In genomic region chr7:148962515-148962822, GRCh38 we compare ENCODE assay signal across 8 cellular contexts.
DNase-seq lines count a peak whose midpoint lies in the region; ATAC-seq, FAIRE-seq and TF ChIP-seq lines count a peak whose summit lies in the region.

No MANE protein-coding gene starts in this region.

- H2AFZ ChIP-seq in neuron (ENCODE audit: low read depth, low read length): peak overlapping the region; percentile 88

- no peaks in the 10 kb centered on the region for H3K9me3 ChIP-seq in neuron (ENCODE audit: low read length)

- H3K4me3 Mint-ChIP-seq in central memory CD8-positive, alpha-beta T cell: peak overlapping the region; percentile 87

- no peak for FAIRE-seq in H54 (lab: Jason Lieb, UNC)

- H3K36me3 ChIP-seq in neuron (ENCODE audit: insufficient read depth, low read length): no peaks in the 10 kb centered on the region

- no peaks in the 10 kb centered on the region for H3K27me3 ChIP-seq in neuron (ENCODE audit: insufficient read depth, low read length)

- H3K4me1 ChIP-seq in neuron (ENCODE audit: insufficient read depth, low read length): peaks cover 15% of the 10 kb centered on the region

- H3K27me3 Mint-ChIP-seq in central memory CD8-positive, alpha-beta T cell: no peaks in the 10 kb centered on the region

- ATAC-seq in HG03196 (IDR thresholded peaks at IDR 0.05; ENCODE audit: unreplicated experiment): peak; percentile 7
- no peak for ATAC-seq in central memory CD8-positive, alpha-beta T cell (replicated peaks; ENCODE audit: extremely low read depth, poor library complexity, severe bottlenecking)

- H3K4me1 Mint-ChIP-seq in central memory CD8-positive, alpha-beta T cell: peaks cover 26% of the 10 kb centered on the region

- peaks cover 30% of the 10 kb centered on the region for H3K36me3 Mint-ChIP-seq in central memory CD8-positive, alpha-beta T cell (ENCODE audit: insufficient read depth)

- H3K4me3 ChIP-seq in GM12875 (ENCODE audit: low read depth, low read length) (peak overlapping the region; percentile 51), neuron (ENCODE audit: low read length) (peak overlapping the region; percentile 80)

- DNase-seq in central memory CD8-positive, alpha-beta T cell (ENCODE audit: low spot score in 2 of 2): no peak
- DNase-seq in mesenteric fat pad (ENCODE audit: low spot score) (no peak), DMS79 treated with DMSO at 0.1 percent for 48 hours (lab: John Stamatoyannopoulos, UW) (no peak), H54 (ENCODE audit: insufficient read length, low spot score) (no peak), SHP77 treated with DMSO at 0.1 percent for 48 hours (lab: John Stamatoyannopoulos, UW) (no peak)

- peak overlapping the region; percentile 92 for H3K27ac Mint-ChIP-seq in central memory CD8-positive, alpha-beta T cell (ENCODE audit: low read depth)

- no peak for TF ChIP-seq POLR2A in H54 (IDR thresholded peaks at IDR 0.05; ENCODE audit: low read depth, low read length)

- no peaks in the 10 kb centered on the region for H3K9me3 Mint-ChIP-seq in central memory CD8-positive, alpha-beta T cell

- TF ChIP-seq CTCF in GM12875 (IDR thresholded peaks at IDR 0.05; ENCODE audit: borderline replicate concordance, insufficient read depth, low read depth, low read length): no peak
